38 cellular contexts compared by ENCODE assay signal in genomic region chr12:26782372-26783132, GRCh38.
"Had no signal": no experiment of that assay in that cellular context is flagged by ENCODE, and none has a peak within 500 bp of the region (broad histone marks: within the 10 kb centered on the region; RNA-seq: fewer than 3 reads in every experiment).

No MANE protein-coding gene starts in this region.

- H3K27ac Mint-ChIP-seq: activated CD4-positive, alpha-beta memory T cell treated with anti-CD3 and anti-CD28 coated beads, Interleukin-2, amount 10 ng/mL, durations not matched to agents 7 days and 5 days; activated CD8-positive, alpha-beta memory T cell treated with anti-CD3 and anti-CD28 coated beads, Interleukin-2, amount 10 ng/mL, durations not matched to agents 7 days and 5 days; activated naive CD4-positive, alpha-beta T cell treated with anti-CD3 and anti-CD28 coated beads, Interleukin-2, amount 50 U/mL, for 24 hours; activated naive CD8-positive, alpha-beta T cell treated with anti-CD3 and anti-CD28 coated beads, Interleukin-2, amount 10 ng/mL, durations not matched to agents 7 days and 5 days; brain had no signal

- H3K27me3 Mint-ChIP-seq: activated CD4-positive, alpha-beta memory T cell treated with anti-CD3 and anti-CD28 coated beads, Interleukin-2, amount 10 ng/mL, durations not matched to agents 7 days and 5 days; activated CD8-positive, alpha-beta memory T cell treated with anti-CD3 and anti-CD28 coated beads, Interleukin-2, amount 10 ng/mL, durations not matched to agents 7 days and 5 days; activated naive CD4-positive, alpha-beta T cell treated with anti-CD3 and anti-CD28 coated beads, Interleukin-2, amount 50 U/mL, for 24 hours; activated naive CD8-positive, alpha-beta T cell treated with anti-CD3 and anti-CD28 coated beads, Interleukin-2, amount 10 ng/mL, durations not matched to agents 7 days and 5 days; brain had no signal

- H3K4me3 Mint-ChIP-seq: activated CD4-positive, alpha-beta memory T cell treated with anti-CD3 and anti-CD28 coated beads, Interleukin-2, amount 10 ng/mL, durations not matched to agents 7 days and 5 days; activated CD8-positive, alpha-beta memory T cell treated with anti-CD3 and anti-CD28 coated beads, Interleukin-2, amount 10 ng/mL, durations not matched to agents 7 days and 5 days; activated naive CD4-positive, alpha-beta T cell treated with anti-CD3 and anti-CD28 coated beads, Interleukin-2, amount 50 U/mL, for 24 hours; activated naive CD8-positive, alpha-beta T cell treated with anti-CD3 and anti-CD28 coated beads, Interleukin-2, amount 10 ng/mL, durations not matched to agents 7 days and 5 days; brain had no signal

- H3K4me3 ChIP-seq: adrenal gland, MG63, PC-9 had no signal

- H3K9me3 Mint-ChIP-seq: activated naive CD4-positive, alpha-beta T cell treated with anti-CD3 and anti-CD28 coated beads, Interleukin-2, amount 50 U/mL, for 24 hours had no signal

- H3K4me1 Mint-ChIP-seq: activated CD4-positive, alpha-beta memory T cell treated with anti-CD3 and anti-CD28 coated beads, Interleukin-2, amount 10 ng/mL, durations not matched to agents 7 days and 5 days; activated CD8-positive, alpha-beta memory T cell treated with anti-CD3 and anti-CD28 coated beads, Interleukin-2, amount 10 ng/mL, durations not matched to agents 7 days and 5 days; activated naive CD4-positive, alpha-beta T cell treated with anti-CD3 and anti-CD28 coated beads, Interleukin-2, amount 50 U/mL, for 24 hours; activated naive CD8-positive, alpha-beta T cell treated with anti-CD3 and anti-CD28 coated beads, Interleukin-2, amount 10 ng/mL, durations not matched to agents 7 days and 5 days had no signal

- H3K4me2 ChIP-seq: PC-9 had no signal

- H3K27ac ChIP-seq: PC-9, RWPE1, WERI-Rb-1 had no signal

- ATAC-seq: activated CD8-positive, alpha-beta memory T cell treated with anti-CD3 and anti-CD28 coated beads, Interleukin-2, amount 10 ng/mL, durations not matched to agents 7 days and 5 days; Right ventricle myocardium inferior; SK-N-SH treated with all-trans-retinoic acid at 6 μM for 48 hours had no signal

- H3K36me3 ChIP-seq: adrenal gland, MG63, WERI-Rb-1 had no signal

- H3K27me3 ChIP-seq: adrenal gland, MG63 had no signal

- DNase-seq: activated CD4-positive, alpha-beta memory T cell treated with anti-CD3 and anti-CD28 coated beads, Interleukin-2, amount 10 ng/mL, durations not matched to agents 7 days and 5 days; activated CD4-positive, alpha-beta T cell treated with anti-CD3 and anti-CD28 coated beads for 1 hour; activated CD4-positive, alpha-beta T cell treated with anti-CD3 and anti-CD28 coated beads for 48 hours; activated CD4-positive, CD25-positive, alpha-beta regulatory T cell; activated CD8-positive, alpha-beta memory T cell treated with anti-CD3 and anti-CD28 coated beads for 24 hours; activated CD8-positive, alpha-beta memory T cell treated with anti-CD3 and anti-CD28 coated beads, Interleukin-2, amount 10 ng/mL, durations not matched to agents 7 days and 5 days; activated CD8-positive, alpha-beta memory T cell treated with anti-CD3 and anti-CD28 coated beads, Interleukin-2, amount 50 U/mL, for 48 hours; activated effector memory CD4-positive, alpha-beta T cell treated with Interleukin-2 at 50 U/mL for 16 hours; activated naive CD4-positive, alpha-beta T cell; activated naive CD8-positive, alpha-beta T cell treated with anti-CD3 and anti-CD28 coated beads, Interleukin-2, amount 10 ng/mL, durations not matched to agents 7 days and 5 days; activated T-cell treated with anti-CD3 and anti-CD28 coated beads, Interleukin-2, amount 50 U/mL, for 48 hours; central memory CD4-positive, alpha-beta T cell; Kasumi-1; KG1; MG63; NCI-H1092 treated with DMSO at 0.1 percent for 48 hours; NCI-H1417; NCI-H146; NCI-H187; NCI-H2029 treated with DMSO at 0.1 percent for 48 hours; NCI-H2107; NCI-H2171; NCI-H510A; NCI-H526; NCI-H748 treated with DMSO at 0.1 percent for 48 hours; NK-92 treated with Interleukin-12 subunit alpha and Interleukin-12 subunit beta, amount 100 ng/mL, for 24 hours; PC-9; SIG-M5; T-helper 1 cell; T-helper 2 cell; T-helper 9 cell; WERI-Rb-1 had no signal

- H2AFZ ChIP-seq: PC-9 had no signal
